8 cellular contexts compared by ENCODE assay signal in genomic region chr6:26342106-26342999, GRCh38.
DNase-seq lines count a peak whose midpoint lies in the region; ATAC-seq lines count a peak whose summit lies in the region.

No MANE protein-coding gene starts in this region.

- peaks cover 10% of the 10 kb centered on the region for H3K27me3 Mint-ChIP-seq in T-helper 1 cell treated with Interleukin-12 subunit alpha and Interleukin-12 subunit beta and Interleukin-4 antibody, amounts not matched to agents 30 μg/mL and 1 μg/mL, for 36 hours (ENCODE audit: low read depth)

- no peaks in the 10 kb centered on the region for H3K4me1 ChIP-seq in iPS-18a (ENCODE audit: control insufficient read depth, low read depth, low read length)

- H3K4me3 Mint-ChIP-seq in T-helper 1 cell treated with Interleukin-12 subunit alpha and Interleukin-12 subunit beta and Interleukin-4 antibody, amounts not matched to agents 30 μg/mL and 1 μg/mL, for 36 hours = peak overlapping the region; percentile 92

- peak overlapping the region; percentile 76 for H3K27ac Mint-ChIP-seq in T-helper 1 cell treated with Interleukin-12 subunit alpha and Interleukin-12 subunit beta and Interleukin-4 antibody, amounts not matched to agents 30 μg/mL and 1 μg/mL, for 36 hours

- no peak for DNase-seq in activated gamma-delta T cell (lab: John Stamatoyannopoulos, UW)
- DNase-seq in activated CD8-positive, alpha-beta memory T cell treated with anti-CD3 and anti-CD28 coated beads, Interleukin-2, amount 50 U/mL, for 48 hours = no peak
- DNase-seq in medulla oblongata (ENCODE audit: extremely low spot score) = no peak

- no peaks in the 10 kb centered on the region for H3K36me3 Mint-ChIP-seq in T-helper 1 cell treated with Interleukin-12 subunit alpha and Interleukin-12 subunit beta and Interleukin-4 antibody, amounts not matched to agents 30 μg/mL and 1 μg/mL, for 36 hours (ENCODE audit: low read depth)

- no peaks in the 10 kb centered on the region for H3K9me3 ChIP-seq in iPS-18a (ENCODE audit: control insufficient read depth, low read depth, low read length)

- no peaks in the 10 kb centered on the region for H3K36me3 ChIP-seq in iPS-18a (ENCODE audit: control insufficient read depth, low read depth, low read length)

- peaks cover 18% of the 10 kb centered on the region for H3K4me1 Mint-ChIP-seq in T-helper 1 cell treated with Interleukin-12 subunit alpha and Interleukin-12 subunit beta and Interleukin-4 antibody, amounts not matched to agents 30 μg/mL and 1 μg/mL, for 36 hours (ENCODE audit: low read depth)

- H3K4me3 ChIP-seq in iPS-18a (ENCODE audit: low read length) = peak overlapping the region; percentile 58

- ATAC-seq in GM18858 (IDR thresholded peaks at IDR 0.05; ENCODE audit: unreplicated experiment) (peak; percentile 57), HG02884 (IDR thresholded peaks at IDR 0.05; ENCODE audit: unreplicated experiment) (peak; percentile 62), HG03378 (IDR thresholded peaks at IDR 0.05; ENCODE audit: unreplicated experiment) (no peak)

- H3K9ac ChIP-seq in iPS-18a (ENCODE audit: low read length) = peak overlapping the region; percentile 2

- no peak overlapping the region for H3K27ac ChIP-seq in iPS-18a (ENCODE audit: low read length)

- no peaks in the 10 kb centered on the region for H3K9me3 Mint-ChIP-seq in T-helper 1 cell treated with Interleukin-12 subunit alpha and Interleukin-12 subunit beta and Interleukin-4 antibody, amounts not matched to agents 30 μg/mL and 1 μg/mL, for 36 hours

- H3K27me3 ChIP-seq in iPS-18a (ENCODE audit: control insufficient read depth, insufficient read depth, low read length) = no peaks in the 10 kb centered on the region
